1 cellular context compared by ENCODE assay signal in genomic region chr15:57861805-57862586, GRCh38.
TF ChIP-seq lines count a peak whose summit lies in the region.

No MANE protein-coding gene starts in this region.

TF ChIP-seq in K562, 482 proteins besides CTCF, POLR2A, EP300 and RAD21 (continued from another document and continues in another):
- TF ChIP-seq, protein P1, sequence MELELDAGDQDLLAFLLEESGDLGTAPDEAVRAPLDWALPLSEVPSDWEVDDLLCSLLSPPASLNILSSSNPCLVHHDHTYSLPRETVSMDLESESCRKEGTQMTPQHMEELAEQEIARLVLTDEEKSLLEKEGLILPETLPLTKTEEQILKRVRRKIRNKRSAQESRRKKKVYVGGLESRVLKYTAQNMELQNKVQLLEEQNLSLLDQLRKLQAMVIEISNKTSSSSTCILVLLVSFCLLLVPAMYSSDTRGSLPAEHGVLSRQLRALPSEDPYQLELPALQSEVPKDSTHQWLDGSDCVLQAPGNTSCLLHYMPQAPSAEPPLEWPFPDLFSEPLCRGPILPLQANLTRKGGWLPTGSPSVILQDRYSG (tag; conservative IDR thresholded peaks at IDR 0.05; ENCODE audit: low read depth) = no peak
- TF ChIP-seq JUND (IDR thresholded peaks at IDR 0.05; ENCODE audit: borderline replicate concordance, low read depth, low read length) (peak; percentile 92), JUND (tag; IDR thresholded peaks at IDR 0.05; ENCODE audit: borderline replicate concordance, low read depth, low read length) (peak; percentile 88; the same call in 1 of the 3 replicates), TSC22D4 (tag; IDR thresholded peaks at IDR 0.05) (no peak), HDGF (IDR thresholded peaks at IDR 0.05) (no peak), CHD1 (IDR thresholded peaks at IDR 0.05; ENCODE audit: low read length) (no peak), ZNF41 (CRISPR knock-in tag; conservative IDR thresholded peaks at IDR 0.05) (peak; percentile 99), ZNF766 (CRISPR knock-in tag; conservative IDR thresholded peaks at IDR 0.05) (peak; percentile 97), FOSL1 (tag; conservative IDR thresholded peaks at IDR 0.05) (peak; percentile 96), IRF9 (tag; IDR thresholded peaks at IDR 0.05) (no peak), SOX6 (IDR thresholded peaks at IDR 0.05) (0 out of 2 replicates have a peak, but pooled peaks have one; percentile 17), MAFF (IDR thresholded peaks at IDR 0.05; ENCODE audit: low read length) (peak; percentile 70), ARID1B (IDR thresholded peaks at IDR 0.05) (peak; percentile 39), NFYB (IDR thresholded peaks at IDR 0.05; ENCODE audit: extremely low read depth, insufficient read length) (no peak), DPF2 (IDR thresholded peaks at IDR 0.05) (no peak), MEIS2 (IDR thresholded peaks at IDR 0.05; ENCODE audit: partially characterized antibody) (peak; percentile 22), ZNF316 (IDR thresholded peaks at IDR 0.05) (peak; percentile 80), MAFG (tag; conservative IDR thresholded peaks at IDR 0.05) (peak; percentile 71), MAFK (IDR thresholded peaks at IDR 0.05; ENCODE audit: low read length) (peak; percentile 77), RCOR1 (IDR thresholded peaks at IDR 0.05; ENCODE audit: borderline replicate concordance in 1 of 2, low read depth in 2 of 2, low read length in 2 of 2) (peak in 1 of 2 experiments; percentile 36; a peak in 1 of 4 replicates), ARNT (IDR thresholded peaks at IDR 0.05) (no peak), ZNF318 (IDR thresholded peaks at IDR 0.05; ENCODE audit: borderline replicate concordance in 1 of 2, low read depth in 1 of 2) (no peak), JUN (IDR thresholded peaks at IDR 0.05; ENCODE audit: borderline replicate concordance, low read depth, low read length) (peak; percentile 81), JUN (CRISPR knock-in tag; IDR thresholded peaks at IDR 0.05; ENCODE audit: borderline replicate concordance) (no peak), C11orf30 (IDR thresholded peaks at IDR 0.05; ENCODE audit: low read depth) (peak; percentile 79; the same call in 1 of the 2 replicates), CHCHD3 (CRISPR knock-in tag; IDR thresholded peaks at IDR 0.05) (no peak), GTF3C2 (IDR thresholded peaks at IDR 0.05; ENCODE audit: borderline replicate concordance, extremely low read depth, insufficient read length) (no peak), CBFA2T3 (IDR thresholded peaks at IDR 0.05) (peak; percentile 16; the same call in 1 of the 2 replicates)
- TF ChIP-seq, protein P2, sequence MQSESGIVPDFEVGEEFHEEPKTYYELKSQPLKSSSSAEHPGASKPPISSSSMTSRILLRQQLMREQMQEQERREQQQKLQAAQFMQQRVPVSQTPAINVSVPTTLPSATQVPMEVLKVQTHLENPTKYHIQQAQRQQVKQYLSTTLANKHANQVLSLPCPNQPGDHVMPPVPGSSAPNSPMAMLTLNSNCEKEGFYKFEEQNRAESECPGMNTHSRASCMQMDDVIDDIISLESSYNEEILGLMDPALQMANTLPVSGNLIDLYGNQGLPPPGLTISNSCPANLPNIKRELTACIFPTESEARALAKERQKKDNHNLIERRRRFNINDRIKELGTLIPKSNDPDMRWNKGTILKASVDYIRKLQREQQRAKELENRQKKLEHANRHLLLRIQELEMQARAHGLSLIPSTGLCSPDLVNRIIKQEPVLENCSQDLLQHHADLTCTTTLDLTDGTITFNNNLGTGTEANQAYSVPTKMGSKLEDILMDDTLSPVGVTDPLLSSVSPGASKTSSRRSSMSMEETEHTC (IDR thresholded peaks at IDR 0.05) = 0 out of 2 replicates have a peak, but pooled peaks have one; percentile 22
- TF ChIP-seq, protein P3, sequence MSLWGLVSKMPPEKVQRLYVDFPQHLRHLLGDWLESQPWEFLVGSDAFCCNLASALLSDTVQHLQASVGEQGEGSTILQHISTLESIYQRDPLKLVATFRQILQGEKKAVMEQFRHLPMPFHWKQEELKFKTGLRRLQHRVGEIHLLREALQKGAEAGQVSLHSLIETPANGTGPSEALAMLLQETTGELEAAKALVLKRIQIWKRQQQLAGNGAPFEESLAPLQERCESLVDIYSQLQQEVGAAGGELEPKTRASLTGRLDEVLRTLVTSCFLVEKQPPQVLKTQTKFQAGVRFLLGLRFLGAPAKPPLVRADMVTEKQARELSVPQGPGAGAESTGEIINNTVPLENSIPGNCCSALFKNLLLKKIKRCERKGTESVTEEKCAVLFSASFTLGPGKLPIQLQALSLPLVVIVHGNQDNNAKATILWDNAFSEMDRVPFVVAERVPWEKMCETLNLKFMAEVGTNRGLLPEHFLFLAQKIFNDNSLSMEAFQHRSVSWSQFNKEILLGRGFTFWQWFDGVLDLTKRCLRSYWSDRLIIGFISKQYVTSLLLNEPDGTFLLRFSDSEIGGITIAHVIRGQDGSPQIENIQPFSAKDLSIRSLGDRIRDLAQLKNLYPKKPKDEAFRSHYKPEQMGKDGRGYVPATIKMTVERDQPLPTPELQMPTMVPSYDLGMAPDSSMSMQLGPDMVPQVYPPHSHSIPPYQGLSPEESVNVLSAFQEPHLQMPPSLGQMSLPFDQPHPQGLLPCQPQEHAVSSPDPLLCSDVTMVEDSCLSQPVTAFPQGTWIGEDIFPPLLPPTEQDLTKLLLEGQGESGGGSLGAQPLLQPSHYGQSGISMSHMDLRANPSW (CRISPR knock-in tag; IDR thresholded peaks at IDR 0.05) = no peak
- TF ChIP-seq, protein P4, sequence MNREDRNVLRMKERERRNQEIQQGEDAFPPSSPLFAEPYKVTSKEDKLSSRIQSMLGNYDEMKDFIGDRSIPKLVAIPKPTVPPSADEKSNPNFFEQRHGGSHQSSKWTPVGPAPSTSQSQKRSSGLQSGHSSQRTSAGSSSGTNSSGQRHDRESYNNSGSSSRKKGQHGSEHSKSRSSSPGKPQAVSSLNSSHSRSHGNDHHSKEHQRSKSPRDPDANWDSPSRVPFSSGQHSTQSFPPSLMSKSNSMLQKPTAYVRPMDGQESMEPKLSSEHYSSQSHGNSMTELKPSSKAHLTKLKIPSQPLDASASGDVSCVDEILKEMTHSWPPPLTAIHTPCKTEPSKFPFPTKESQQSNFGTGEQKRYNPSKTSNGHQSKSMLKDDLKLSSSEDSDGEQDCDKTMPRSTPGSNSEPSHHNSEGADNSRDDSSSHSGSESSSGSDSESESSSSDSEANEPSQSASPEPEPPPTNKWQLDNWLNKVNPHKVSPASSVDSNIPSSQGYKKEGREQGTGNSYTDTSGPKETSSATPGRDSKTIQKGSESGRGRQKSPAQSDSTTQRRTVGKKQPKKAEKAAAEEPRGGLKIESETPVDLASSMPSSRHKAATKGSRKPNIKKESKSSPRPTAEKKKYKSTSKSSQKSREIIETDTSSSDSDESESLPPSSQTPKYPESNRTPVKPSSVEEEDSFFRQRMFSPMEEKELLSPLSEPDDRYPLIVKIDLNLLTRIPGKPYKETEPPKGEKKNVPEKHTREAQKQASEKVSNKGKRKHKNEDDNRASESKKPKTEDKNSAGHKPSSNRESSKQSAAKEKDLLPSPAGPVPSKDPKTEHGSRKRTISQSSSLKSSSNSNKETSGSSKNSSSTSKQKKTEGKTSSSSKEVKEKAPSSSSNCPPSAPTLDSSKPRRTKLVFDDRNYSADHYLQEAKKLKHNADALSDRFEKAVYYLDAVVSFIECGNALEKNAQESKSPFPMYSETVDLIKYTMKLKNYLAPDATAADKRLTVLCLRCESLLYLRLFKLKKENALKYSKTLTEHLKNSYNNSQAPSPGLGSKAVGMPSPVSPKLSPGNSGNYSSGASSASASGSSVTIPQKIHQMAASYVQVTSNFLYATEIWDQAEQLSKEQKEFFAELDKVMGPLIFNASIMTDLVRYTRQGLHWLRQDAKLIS (CRISPR knock-in tag; IDR thresholded peaks at IDR 0.05) = no peak
- TF ChIP-seq, protein P5, sequence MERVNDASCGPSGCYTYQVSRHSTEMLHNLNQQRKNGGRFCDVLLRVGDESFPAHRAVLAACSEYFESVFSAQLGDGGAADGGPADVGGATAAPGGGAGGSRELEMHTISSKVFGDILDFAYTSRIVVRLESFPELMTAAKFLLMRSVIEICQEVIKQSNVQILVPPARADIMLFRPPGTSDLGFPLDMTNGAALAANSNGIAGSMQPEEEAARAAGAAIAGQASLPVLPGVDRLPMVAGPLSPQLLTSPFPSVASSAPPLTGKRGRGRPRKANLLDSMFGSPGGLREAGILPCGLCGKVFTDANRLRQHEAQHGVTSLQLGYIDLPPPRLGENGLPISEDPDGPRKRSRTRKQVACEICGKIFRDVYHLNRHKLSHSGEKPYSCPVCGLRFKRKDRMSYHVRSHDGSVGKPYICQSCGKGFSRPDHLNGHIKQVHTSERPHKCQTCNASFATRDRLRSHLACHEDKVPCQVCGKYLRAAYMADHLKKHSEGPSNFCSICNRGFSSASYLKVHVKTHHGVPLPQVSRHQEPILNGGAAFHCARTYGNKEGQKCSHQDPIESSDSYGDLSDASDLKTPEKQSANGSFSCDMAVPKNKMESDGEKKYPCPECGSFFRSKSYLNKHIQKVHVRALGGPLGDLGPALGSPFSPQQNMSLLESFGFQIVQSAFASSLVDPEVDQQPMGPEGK (CRISPR knock-in tag; IDR thresholded peaks at IDR 0.05; ENCODE audit: borderline replicate concordance) = no peak
